In genomic region chrX:16771483-16772398, GRCh38 we compare ENCODE assay signal across 9 cellular contexts. TPM values are rescaled to one million over a fixed set of nuclear protein-coding genes. Genes with fewer than 3 reads are reported as not detected.
DNase-seq lines count a peak whose midpoint lies in the region; TF ChIP-seq lines count a peak whose summit lies in the region.
"Had no signal": no experiment of that assay in that cellular context is flagged by ENCODE, and none has a peak within 500 bp of the region (broad histone marks: within the 10 kb centered on the region; RNA-seq: fewer than 3 reads in every experiment).

No MANE protein-coding gene starts in this region.

- H2BK120ac ChIP-seq in H9 (ENCODE audit: low read depth, low read length, poor library complexity, severe bottlenecking), result peak overlapping the region; percentile 100

- H3K9ac ChIP-seq in H9 (ENCODE audit: extremely low read depth, insufficient read length, low read length), result peak overlapping the region; percentile 47

- DNase-seq in H9 (peak; percentile 83), NCI-H460 (ENCODE audit: extremely low read depth, low read depth) (peak; percentile 79), ecto neural progenitor cell (ENCODE audit: low spot score) (peak; percentile 66), progenitor cell of endocrine pancreas (ENCODE audit: low spot score, unreplicated experiment) (peak; percentile 17), occipital lobe (lab: John Stamatoyannopoulos, UW) (no peak)
- DNase-seq in activated naive CD4-positive, alpha-beta T cell treated with anti-CD3 and anti-CD28 coated beads for 36 hours, result no peak
- DNase-seq in activated effector memory CD4-positive, alpha-beta T cell treated with anti-CD3 and anti-CD28 coated beads, Interleukin-2, amount 50 U/mL, for 16 hours, result no peak
- DNase-seq: activated gamma-delta T cell treated with Interleukin-2 at 50 U/mL for 16 hours; stimulated activated CD4-positive, alpha-beta T cell treated with anti-CD3 and anti-CD28 coated beads, Interleukin-15, amount 100 ng/mL, for 24 hours had no signal

- H3K27ac ChIP-seq in H9 (ENCODE audit: insufficient read length, low read depth, low read length), result peak overlapping the region; percentile 98

- peak overlapping the region; percentile 91 for H3K18ac ChIP-seq in H9 (ENCODE audit: insufficient read length, low read depth, low read length)

- no peak overlapping the region for H2BK15ac ChIP-seq in H9 (ENCODE audit: low read depth, low read length)

- peak overlapping the region; percentile 40 for H3K4me2 ChIP-seq in H9 (ENCODE audit: insufficient read depth, insufficient read length, low read length)

- H4K8ac ChIP-seq in H9 (replicated peaks; ENCODE audit: insufficient read length, low read depth, low read length), result no peak overlapping the region

- H2BK20ac ChIP-seq in H9 (ENCODE audit: low read depth, low read length, poor library complexity, severe bottlenecking), result no peak overlapping the region

- peak overlapping the region; percentile 73 for H4K5ac ChIP-seq in H9 (ENCODE audit: insufficient read length, low read depth, low read length)

- H3T11ph ChIP-seq in H9 (ENCODE audit: low read length), result peak overlapping the region; percentile 84

- CTCF ChIA-PET in activated naive CD4-positive, alpha-beta T cell treated with anti-CD3 and anti-CD28 coated beads for 36 hours (lab: Charles Lee), result no interaction called here

- H4K91ac ChIP-seq in H9 (ENCODE audit: insufficient read length, low read depth, low read length), result no peak overlapping the region

- H3K36me3 Mint-ChIP-seq in H9 (ENCODE audit: insufficient read depth in 1 of 3, low read depth in 3 of 3) (peaks cover 4 to 21% (median 5%) of the 10 kb centered on the region in 3 experiments; a peak in 5 of 7 replicates), progenitor cell of endocrine pancreas (ENCODE audit: insufficient read depth) (peaks cover 1% of the 10 kb centered on the region)
- no peaks in the 10 kb centered on the region for H3K36me3 Mint-ChIP-seq in activated naive CD4-positive, alpha-beta T cell treated with anti-CD3 and anti-CD28 coated beads for 36 hours (ENCODE audit: low read depth)

- peak overlapping the region; percentile 97 for H2BK5ac ChIP-seq in H9 (ENCODE audit: insufficient read length, low read length)

- peaks cover 29 to 34% of the 10 kb centered on the region in 2 experiments for H3K4me1 Mint-ChIP-seq in H9
- peaks cover 6% of the 10 kb centered on the region for H3K4me1 Mint-ChIP-seq in progenitor cell of endocrine pancreas (ENCODE audit: low read depth)
- H3K4me1 Mint-ChIP-seq in activated naive CD4-positive, alpha-beta T cell treated with anti-CD3 and anti-CD28 coated beads for 36 hours (ENCODE audit: low read depth), result no peaks in the 10 kb centered on the region

- H3K27ac Mint-ChIP-seq in H9 (peak overlapping the region; percentile 99 to 100 (median 100)), progenitor cell of endocrine pancreas (peak overlapping the region; percentile 100)
- no peak overlapping the region for H3K27ac Mint-ChIP-seq in activated naive CD4-positive, alpha-beta T cell treated with anti-CD3 and anti-CD28 coated beads for 36 hours

- H2AFZ ChIP-seq in H9 (ENCODE audit: low read length), result no peak overlapping the region

- no peaks in the 10 kb centered on the region for H4K20me1 ChIP-seq in H9 (ENCODE audit: control insufficient read depth, insufficient read depth, insufficient read length)

- intact Hi-C loops in activated naive CD4-positive, alpha-beta T cell treated with anti-CD3 and anti-CD28 coated beads for 36 hours (cut with micrococcal nuclease), result no loop called here

- H3K4me3 Mint-ChIP-seq in H9 (peak overlapping the region; percentile 38 to 39; a peak in 3 of 5 replicates), progenitor cell of endocrine pancreas (ENCODE audit: low read depth) (no peak overlapping the region)
- no peak overlapping the region for H3K4me3 Mint-ChIP-seq in activated naive CD4-positive, alpha-beta T cell treated with anti-CD3 and anti-CD28 coated beads for 36 hours

- no peak overlapping the region; the same call in 1 of the 2 replicates for H3K4ac ChIP-seq in H9 (ENCODE audit: low read depth, low read length)

- no peaks in the 10 kb centered on the region for H3K9me3 ChIP-seq in H9 (ENCODE audit: control insufficient read depth, low read depth, low read length)

- H3K9me3 Mint-ChIP-seq in H9 (peaks cover 8 to 14% of the 10 kb centered on the region in 2 experiments), progenitor cell of endocrine pancreas (ENCODE audit: low read depth) (peaks cover 7% of the 10 kb centered on the region)
- no peaks in the 10 kb centered on the region for H3K9me3 Mint-ChIP-seq in activated naive CD4-positive, alpha-beta T cell treated with anti-CD3 and anti-CD28 coated beads for 36 hours

- WGBS in H9 (ENCODE audit: extremely low coverage, insufficient read length, low lambda C conversion rate), result no CpG with 5 or more reads among the region's 16 CpGs

- H2BK12ac ChIP-seq in H9 (ENCODE audit: insufficient read length, low read depth, low read length), result no peak overlapping the region

- no peaks in the 10 kb centered on the region for H3K79me2 ChIP-seq in H9 (ENCODE audit: insufficient read depth, low read length)

- peaks cover 5% of the 10 kb centered on the region; the same call in 1 of the 2 replicates for H3K4me1 ChIP-seq in H9 (ENCODE audit: insufficient read depth, low read length)

- no peak for TF ChIP-seq CTCF in H9 (conservative IDR thresholded peaks at IDR 0.05)
- TF ChIP-seq CTCF in progenitor cell of endocrine pancreas (IDR thresholded peaks at IDR 0.05; ENCODE audit: unreplicated experiment), result no peak

- no peaks in the 10 kb centered on the region for H3K27me3 ChIP-seq in H9 (ENCODE audit: insufficient read depth, low read length)

- H3K27me3 Mint-ChIP-seq in H9 (ENCODE audit: low read depth) (no peaks in the 10 kb centered on the region), progenitor cell of endocrine pancreas (no peaks in the 10 kb centered on the region)
- no peaks in the 10 kb centered on the region for H3K27me3 Mint-ChIP-seq in activated naive CD4-positive, alpha-beta T cell treated with anti-CD3 and anti-CD28 coated beads for 36 hours (ENCODE audit: low read depth)

- no peaks in the 10 kb centered on the region for H3K79me1 ChIP-seq in H9 (ENCODE audit: insufficient read depth, low read depth, low read length, poor library complexity, severe bottlenecking)

- H3K23ac ChIP-seq in H9 (ENCODE audit: insufficient read length, low read depth, low read length), result no peak overlapping the region

- no peaks in the 10 kb centered on the region for H3K23me2 ChIP-seq in H9 (ENCODE audit: insufficient read length, low read depth, low read length, poor library complexity, severe bottlenecking)

- H2AK5ac ChIP-seq in H9 (ENCODE audit: insufficient read length, low read length), result no peak overlapping the region

- H3K56ac ChIP-seq in H9 (ENCODE audit: insufficient read length, low read depth, low read length), result no peak overlapping the region

- no peak overlapping the region; the same call in 1 of the 2 replicates for H3K14ac ChIP-seq in H9 (ENCODE audit: insufficient read depth, low read length)

RNA-seq across cellular contexts. Expression of gene TXLNG, which starts 14.5 kb away (rescaled TPM):
- total RNA-seq in H9 (2021) (87.8 and 90.7 TPM in 2 replicates), progenitor cell of endocrine pancreas (25.4 and 25.8 TPM in 2 replicates), occipital lobe (13.1 TPM)
- total RNA-seq in NCI-H460 (2014; rRNA removed; shearing (Covaris generic)), result 32.6 and 38.3 TPM in 2 replicates
- polyA plus RNA-seq in NCI-H460 (2014; cell fraction: nucleus; rRNA removed), result 33.4 and 45.7 TPM in 2 replicates
- total RNA-seq in activated naive CD4-positive, alpha-beta T cell treated with anti-CD3 and anti-CD28 coated beads for 36 hours, result 10 to 100 TPM; 11.8 to 12.3 TPM

RNA-seq across cellular contexts. Expression of gene SYAP1, which starts 52.3 kb away (rescaled TPM):
- 42.0 and 42.7 TPM in 2 replicates for total RNA-seq in H9 (2021)
- 30.9 and 34.8 TPM in 2 replicates for total RNA-seq in NCI-H460 (2014; rRNA removed; shearing (Covaris generic))
- 13.2 and 14.6 TPM in 2 replicates for polyA plus RNA-seq in NCI-H460 (2014; cell fraction: nucleus; rRNA removed)
- total RNA-seq in progenitor cell of endocrine pancreas, result 59.0 and 61.3 TPM in 2 replicates
- total RNA-seq in occipital lobe, result 25.0 TPM
- 10 to 100 TPM; 17.1 to 18.9 TPM for total RNA-seq in activated naive CD4-positive, alpha-beta T cell treated with anti-CD3 and anti-CD28 coated beads for 36 hours

RNA-seq across cellular contexts. Expression of gene CTPS2, which starts 59.3 kb away (rescaled TPM):
- 67.7 and 69.7 TPM in 2 replicates for total RNA-seq in H9 (2021)
- 16.0 and 19.8 TPM in 2 replicates for total RNA-seq in NCI-H460 (2014; rRNA removed; shearing (Covaris generic))
- polyA plus RNA-seq in NCI-H460 (2014; cell fraction: nucleus; rRNA removed), result 16.4 and 30.1 TPM in 2 replicates
- 110 and 111 TPM in 2 replicates for total RNA-seq in progenitor cell of endocrine pancreas
- total RNA-seq in occipital lobe, result 33.4 TPM
- 1 to 10 TPM; 5.6 to 6.8 TPM for total RNA-seq in activated naive CD4-positive, alpha-beta T cell treated with anti-CD3 and anti-CD28 coated beads for 36 hours

Comparison
In these comparisons a context has a peak if more than half of its experiments do, and no peak if none do; other contexts are left out.
1. DNase-seq: peak in H9 (single experiment), NCI-H460 (single experiment), ecto neural progenitor cell (single experiment) and progenitor cell of endocrine pancreas (single experiment); none in occipital lobe (single experiment), activated naive CD4-positive, alpha-beta T cell treated with anti-CD3 and anti-CD28 coated beads for 36 hours (single experiment) and activated effector memory CD4-positive, alpha-beta T cell treated with anti-CD3 and anti-CD28 coated beads, Interleukin-2, amount 50 U/mL, for 16 hours (single experiment).
2. H3K4me3 Mint-ChIP-seq: peak in H9 (2 of 2); none in progenitor cell of endocrine pancreas (single experiment) and activated naive CD4-positive, alpha-beta T cell treated with anti-CD3 and anti-CD28 coated beads for 36 hours (single experiment).